23 cellular contexts compared by ENCODE assay signal in the genomic region with DNA sequence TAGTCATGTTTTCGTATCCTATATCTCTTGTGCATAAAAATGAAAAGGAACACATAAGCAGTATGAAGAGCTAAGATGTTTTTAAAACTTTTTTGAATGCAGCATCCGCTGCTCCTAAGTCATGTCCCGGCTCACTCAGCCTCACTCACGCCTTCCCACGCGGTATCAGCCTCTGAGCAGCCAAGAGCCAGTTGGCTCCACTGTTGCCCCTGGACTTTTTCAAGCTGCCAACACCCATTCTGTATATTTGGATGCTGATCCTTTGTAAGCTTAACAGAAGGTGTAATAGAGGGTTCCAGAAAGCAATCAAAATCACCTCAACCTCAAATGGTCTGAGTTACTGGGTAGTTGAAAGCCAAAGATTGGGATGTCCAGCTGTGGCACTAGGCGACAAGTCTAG.
"Had no signal": no experiment of that assay in that cellular context is flagged by ENCODE, and none has a peak within 500 bp of the region (broad histone marks: within the 10 kb centered on the region; RNA-seq: fewer than 3 reads in every experiment).

No MANE protein-coding gene starts in this region.

- H3K36me3 Mint-ChIP-seq: naive thymus-derived CD8-positive, alpha-beta T cell; stimulated activated memory B cell treated with anti-CD40 and anti-IgM and Interleukin-4, amounts not matched to agents 10 μg/mL and 1 μg/mL and 100 μg/mL, for 72 hours; type B pancreatic cell had no signal

- H3K4me3 Mint-ChIP-seq: naive thymus-derived CD8-positive, alpha-beta T cell; nephron; neural crest cell; stimulated activated memory B cell treated with anti-CD40 and anti-IgM and Interleukin-4, amounts not matched to agents 10 μg/mL and 1 μg/mL and 100 μg/mL, for 72 hours; stimulated activated naive CD8-positive, alpha-beta T cell treated with anti-CD3 and anti-CD28 coated beads, Interleukin-15, amount 100 ng/mL, for 72 hours; type B pancreatic cell had no signal

- DNase-seq: hippocampal formation; kidney; lower lobe of right lung; mammary epithelial cell; mesenchymal stem cell; naive thymus-derived CD8-positive, alpha-beta T cell; nucleus accumbens; psoas muscle; right lobe of liver; stimulated activated CD4-positive, alpha-beta T cell treated with anti-CD3 and anti-CD28 coated beads, Interleukin-1b, Interleukin-23, amount 100 ng/mL, for 48 hours; stimulated activated CD4-positive, alpha-beta T cell treated with anti-CD3 and anti-CD28 coated beads, Interleukin-2, amount 100 ng/mL, for 48 hours; stimulated activated CD4-positive, alpha-beta T cell treated with anti-CD3 and anti-CD28 coated beads, Interleukin-4, amount 100 ng/mL, for 4 hours; stimulated activated CD8-positive, alpha-beta memory T cell treated with anti-CD3 and anti-CD28 coated beads, Interleukin-4, amount 100 ng/mL, for 48 hours; stimulated activated naive CD4-positive, alpha-beta T cell treated with Interleukin-2 at 50 U/mL for 16 hours; stimulated activated naive CD8-positive, alpha-beta T cell treated with anti-CD3 and anti-CD28 coated beads, Interleukin-15, amount 100 ng/mL, for 72 hours; substantia nigra; uterus had no signal

- H3K9me3 Mint-ChIP-seq: naive thymus-derived CD8-positive, alpha-beta T cell; nephron; neural crest cell; stimulated activated memory B cell treated with anti-CD40 and anti-IgM and Interleukin-4, amounts not matched to agents 10 μg/mL and 1 μg/mL and 100 μg/mL, for 72 hours; stimulated activated naive CD8-positive, alpha-beta T cell treated with anti-CD3 and anti-CD28 coated beads, Interleukin-15, amount 100 ng/mL, for 72 hours; type B pancreatic cell had no signal

- H3K4me1 Mint-ChIP-seq: stimulated activated memory B cell treated with anti-CD40 and anti-IgM and Interleukin-4, amounts not matched to agents 10 μg/mL and 1 μg/mL and 100 μg/mL, for 72 hours had no signal

- H3K27ac Mint-ChIP-seq: naive thymus-derived CD8-positive, alpha-beta T cell; nephron; stimulated activated memory B cell treated with anti-CD40 and anti-IgM and Interleukin-4, amounts not matched to agents 10 μg/mL and 1 μg/mL and 100 μg/mL, for 72 hours; stimulated activated naive CD8-positive, alpha-beta T cell treated with anti-CD3 and anti-CD28 coated beads, Interleukin-15, amount 100 ng/mL, for 72 hours; type B pancreatic cell had no signal

- ATAC-seq: lower lobe of right lung; naive thymus-derived CD8-positive, alpha-beta T cell; psoas muscle; right lobe of liver; stimulated activated memory B cell treated with anti-CD40 and anti-IgM and Interleukin-4, amounts not matched to agents 10 μg/mL and 1 μg/mL and 100 μg/mL, for 72 hours; stimulated activated naive CD8-positive, alpha-beta T cell treated with anti-CD3 and anti-CD28 coated beads, Interleukin-15, amount 100 ng/mL, for 72 hours had no signal

- H3K27ac ChIP-seq: lower lobe of right lung, parathyroid adenoma, psoas muscle, right lobe of liver, tibial nerve, uterus had no signal
